11 cellular contexts compared by ENCODE assay signal in the genomic region with DNA sequence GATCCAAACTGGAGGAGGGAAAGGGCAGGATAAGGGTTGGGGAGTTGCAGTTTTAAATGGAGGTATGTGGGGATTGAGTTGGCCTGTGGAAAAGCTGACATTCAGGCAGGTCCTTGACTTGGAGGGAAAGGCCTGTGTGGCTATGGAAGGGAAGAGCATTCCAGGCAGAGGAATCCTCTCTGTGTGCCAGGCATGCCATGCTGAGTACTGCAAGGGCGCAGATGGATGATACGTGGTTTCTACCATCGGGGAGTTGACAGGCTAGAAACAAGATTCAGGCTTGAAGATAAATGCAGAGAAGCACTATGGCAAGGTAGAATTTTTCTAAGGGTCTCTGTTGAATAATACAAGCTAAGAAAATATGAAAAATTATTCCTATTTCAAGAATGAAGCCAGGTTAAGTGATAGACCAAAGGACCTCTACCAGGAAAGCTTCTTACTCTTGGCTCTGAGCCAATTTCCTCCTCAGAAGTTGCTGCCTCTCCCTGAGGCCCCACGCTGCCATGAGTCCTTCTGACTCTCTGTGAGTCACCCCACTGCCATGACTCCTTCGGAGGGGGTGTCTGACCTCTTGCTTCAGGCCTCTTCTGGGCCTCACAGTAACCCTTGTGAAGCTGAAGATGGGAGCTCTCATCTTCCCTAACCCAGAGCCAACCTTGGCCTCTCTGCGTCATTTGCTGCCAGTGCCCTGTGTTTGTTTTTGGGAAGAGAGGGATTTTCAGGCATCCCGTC.
DNase-seq lines count a peak whose midpoint lies in the region; ATAC-seq and TF ChIP-seq lines count a peak whose summit lies in the region.
"Had no signal": no experiment of that assay in that cellular context is flagged by ENCODE, and none has a peak within 500 bp of the region (broad histone marks: within the 10 kb centered on the region; RNA-seq: fewer than 3 reads in every experiment).

No MANE protein-coding gene starts in this region.

- peaks cover 6% of the 10 kb centered on the region for H3K4me1 Mint-ChIP-seq in activated CD4-positive, alpha-beta T cell treated with anti-CD3 and anti-CD28 coated beads for 36 hours
- H3K4me1 Mint-ChIP-seq in stimulated activated effector memory CD8-positive, alpha-beta T cell treated with anti-CD3 and anti-CD28 coated beads, Interleukin-12 subunit alpha, Interleukin-12 subunit beta, amount 100 ng/mL, for 72 hours: no peaks in the 10 kb centered on the region

- no peak overlapping the region for H3K27ac Mint-ChIP-seq in activated CD4-positive, alpha-beta T cell treated with anti-CD3 and anti-CD28 coated beads for 36 hours
- peak overlapping the region; percentile 21 for H3K27ac Mint-ChIP-seq in stimulated activated effector memory CD8-positive, alpha-beta T cell treated with anti-CD3 and anti-CD28 coated beads, Interleukin-12 subunit alpha, Interleukin-12 subunit beta, amount 100 ng/mL, for 72 hours

- POLR2A ChIA-PET in activated CD4-positive, alpha-beta T cell treated with anti-CD3 and anti-CD28 coated beads for 36 hours (lab: Charles Lee): no interaction called here

- CTCF ChIA-PET in activated CD4-positive, alpha-beta T cell treated with anti-CD3 and anti-CD28 coated beads for 36 hours (lab: Charles Lee): interaction anchor here (1.5 kb wide), 1 partner anchor 93 kb away, joined by 5 read pairs; no protein-coding TSS in a partner anchor

- ATAC-seq in activated CD4-positive, alpha-beta T cell treated with anti-CD3 and anti-CD28 coated beads for 36 hours: peak; percentile 70
- ATAC-seq in RWPE2 (ENCODE audit: low read depth): peak; percentile 100
- ATAC-seq in stimulated activated effector memory CD8-positive, alpha-beta T cell treated with anti-CD3 and anti-CD28 coated beads, Interleukin-12 subunit alpha, Interleukin-12 subunit beta, amount 100 ng/mL, for 72 hours: peak; percentile 69
- no peak for ATAC-seq in HG02642 (IDR thresholded peaks at IDR 0.05; ENCODE audit: poor library complexity, unreplicated experiment)

- H3K9me3 Mint-ChIP-seq in activated CD4-positive, alpha-beta T cell treated with anti-CD3 and anti-CD28 coated beads for 36 hours (ENCODE audit: low read depth): no peaks in the 10 kb centered on the region
- no peaks in the 10 kb centered on the region for H3K9me3 Mint-ChIP-seq in stimulated activated effector memory CD8-positive, alpha-beta T cell treated with anti-CD3 and anti-CD28 coated beads, Interleukin-12 subunit alpha, Interleukin-12 subunit beta, amount 100 ng/mL, for 72 hours
- H3K9me3 Mint-ChIP-seq: neural crest cell had no signal

- H3K4me1 ChIP-seq in RWPE2 (ENCODE audit: insufficient read depth, poor library complexity, severe bottlenecking): peaks cover 15% of the 10 kb centered on the region
- H3K4me1 ChIP-seq: breast epithelium had no signal

- H3K4me3 ChIP-seq in RWPE2 (ENCODE audit: severe bottlenecking) (no peak overlapping the region), fibroblast of mammary gland (ENCODE audit: control insufficient read depth, low read depth, low read length) (no peak overlapping the region)
- H3K4me3 ChIP-seq: breast epithelium had no signal

- H3K4me3 Mint-ChIP-seq in activated CD4-positive, alpha-beta T cell treated with anti-CD3 and anti-CD28 coated beads for 36 hours: no peak overlapping the region
- H3K4me3 Mint-ChIP-seq in stimulated activated effector memory CD8-positive, alpha-beta T cell treated with anti-CD3 and anti-CD28 coated beads, Interleukin-12 subunit alpha, Interleukin-12 subunit beta, amount 100 ng/mL, for 72 hours: no peak overlapping the region
- H3K4me3 Mint-ChIP-seq: neural crest cell had no signal

- H3K27me3 Mint-ChIP-seq in activated CD4-positive, alpha-beta T cell treated with anti-CD3 and anti-CD28 coated beads for 36 hours: no peaks in the 10 kb centered on the region

- H3K36me3 ChIP-seq in RWPE2 (ENCODE audit: low read depth): no peaks in the 10 kb centered on the region
- H3K36me3 ChIP-seq: breast epithelium had no signal

- no peak for TF ChIP-seq CTCF in RWPE2 (IDR thresholded peaks at IDR 0.05; ENCODE audit: poor library complexity, severe bottlenecking)
- TF ChIP-seq CTCF in fibroblast of mammary gland (conservative IDR thresholded peaks at IDR 0.05; ENCODE audit: control insufficient read depth, insufficient read depth, low read depth, low read length): no peak

- H3K36me3 Mint-ChIP-seq in activated CD4-positive, alpha-beta T cell treated with anti-CD3 and anti-CD28 coated beads for 36 hours (ENCODE audit: low read depth): peaks cover 1% of the 10 kb centered on the region
- H3K36me3 Mint-ChIP-seq in stimulated activated effector memory CD8-positive, alpha-beta T cell treated with anti-CD3 and anti-CD28 coated beads, Interleukin-12 subunit alpha, Interleukin-12 subunit beta, amount 100 ng/mL, for 72 hours: no peaks in the 10 kb centered on the region

- peak; percentile 44 for DNase-seq in activated CD4-positive, alpha-beta T cell treated with anti-CD3 and anti-CD28 coated beads for 36 hours
- no peak for DNase-seq in activated CD4-positive, alpha-beta T cell treated with anti-CD3 and anti-CD28 coated beads, Interleukin-2, amount 50 U/mL, for 48 hours
- peak; percentile 94 for DNase-seq in RWPE2 (ENCODE audit: low spot score)
- peak; percentile 96 for DNase-seq in fibroblast of mammary gland (ENCODE audit: low read depth)
- DNase-seq in stimulated activated effector memory CD8-positive, alpha-beta T cell treated with anti-CD3 and anti-CD28 coated beads, Interleukin-12 subunit alpha, Interleukin-12 subunit beta, amount 100 ng/mL, for 72 hours (ENCODE audit: low spot score in 2 of 2): no peak
- no peak for DNase-seq in mesenteric fat pad (ENCODE audit: low spot score)
- DNase-seq in effector CD8-positive, alpha-beta T cell (lab: John Stamatoyannopoulos, UW): no peak
- DNase-seq: SHP77 treated with DMSO at 0.1 percent for 48 hours had no signal

- H3K9me3 ChIP-seq in RWPE2 (ENCODE audit: severe bottlenecking): no peaks in the 10 kb centered on the region
- H3K9me3 ChIP-seq: breast epithelium had no signal

- H3K27ac ChIP-seq in RWPE2 (ENCODE audit: poor library complexity, severe bottlenecking): peak overlapping the region; percentile 24

- intact Hi-C loops in activated CD4-positive, alpha-beta T cell treated with anti-CD3 and anti-CD28 coated beads for 36 hours (cut with DNase I, micrococcal nuclease): no loop called here

- H3K27me3 ChIP-seq in RWPE2 (ENCODE audit: insufficient read depth, poor library complexity, severe bottlenecking): no peaks in the 10 kb centered on the region
- H3K27me3 ChIP-seq: breast epithelium had no signal

Comparison
In these comparisons a context has a peak if more than half of its experiments do, and no peak if none do; other contexts are left out.
1. DNase-seq: peak in activated CD4-positive, alpha-beta T cell treated with anti-CD3 and anti-CD28 coated beads for 36 hours (single experiment), RWPE2 (single experiment) and fibroblast of mammary gland (single experiment); none in activated CD4-positive, alpha-beta T cell treated with anti-CD3 and anti-CD28 coated beads, Interleukin-2, amount 50 U/mL, for 48 hours (0 of 2), stimulated activated effector memory CD8-positive, alpha-beta T cell treated with anti-CD3 and anti-CD28 coated beads, Interleukin-12 subunit alpha, Interleukin-12 subunit beta, amount 100 ng/mL, for 72 hours (0 of 2), mesenteric fat pad (single experiment) and effector CD8-positive, alpha-beta T cell (single experiment).